In the genomic region with DNA sequence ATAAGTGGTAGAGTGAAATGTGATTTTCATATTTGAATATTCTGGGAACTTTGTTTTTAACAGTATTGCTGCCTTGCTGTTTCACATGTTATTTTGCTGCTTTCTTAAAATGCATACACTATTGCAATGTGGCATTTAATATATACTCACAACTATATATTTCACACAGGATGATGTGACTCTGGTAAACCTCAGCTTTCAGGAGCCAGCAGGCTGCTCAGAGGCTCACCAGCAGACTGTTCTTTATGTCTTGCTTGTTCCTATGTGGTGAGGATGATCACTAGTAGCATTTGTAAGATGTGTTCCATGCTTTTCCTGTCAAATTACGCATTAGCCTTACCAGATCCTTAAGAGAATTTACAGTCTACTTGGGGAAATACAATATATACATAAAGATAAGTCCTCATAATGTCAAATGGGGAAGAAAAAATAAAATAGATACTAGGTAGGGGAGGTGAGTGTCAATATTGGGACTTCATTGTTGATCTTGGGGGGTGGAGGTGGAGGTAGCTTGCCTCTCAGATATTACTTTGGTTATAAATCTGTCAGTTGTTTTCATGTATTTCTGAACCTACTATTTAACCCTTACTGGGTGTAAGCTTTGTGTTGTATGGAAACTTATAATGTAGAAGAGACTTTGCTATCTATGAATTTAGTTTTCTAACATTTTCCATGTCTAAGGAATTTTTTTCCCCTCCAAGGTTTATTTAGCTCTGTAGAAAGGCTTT, we compare ENCODE assay signal across 22 cellular contexts.
"Had no signal": no experiment of that assay in that cellular context is flagged by ENCODE, and none has a peak within 500 bp of the region (broad histone marks: within the 10 kb centered on the region; RNA-seq: fewer than 3 reads in every experiment).

No MANE protein-coding gene starts in this region.

- H3K9me3 Mint-ChIP-seq: endodermal cell; naive thymus-derived CD8-positive, alpha-beta T cell; neural crest cell had no signal

- H3K9me3 ChIP-seq: colonic mucosa, heart left ventricle, mucosa of descending colon, right atrium auricular region, sigmoid colon, tibial artery, upper lobe of right lung had no signal

- H3K27ac ChIP-seq: colonic mucosa, heart left ventricle, right atrium auricular region, skin epidermis, tibial artery, upper lobe of right lung had no signal

- H3K27ac Mint-ChIP-seq: endodermal cell had no signal

- H3K36me3 Mint-ChIP-seq: naive thymus-derived CD8-positive, alpha-beta T cell had no signal

- H3K4me3 ChIP-seq: colonic mucosa, heart left ventricle, mucosa of descending colon, right atrium auricular region, sigmoid colon, skin epidermis, tibial artery, upper lobe of right lung had no signal

- ATAC-seq: heart left ventricle; left lobe of liver; mucosa of descending colon; naive thymus-derived CD8-positive, alpha-beta T cell; upper lobe of right lung had no signal

- H3K36me3 ChIP-seq: colonic mucosa, heart left ventricle, right atrium auricular region, sigmoid colon, tibial artery, upper lobe of right lung had no signal

- FAIRE-seq: endothelial cell of umbilical vein, frontal cortex had no signal

- H3K4me3 Mint-ChIP-seq: endodermal cell; naive thymus-derived CD8-positive, alpha-beta T cell; neural crest cell had no signal

- H3K27me3 ChIP-seq: colonic mucosa, heart left ventricle, right atrium auricular region, sigmoid colon, tibial artery, upper lobe of right lung had no signal

- DNase-seq: colonic mucosa; dermis blood vessel endothelial cell; endodermal cell; erythroblast; heart left ventricle; hypothalamus; islet precursor cell; mammary epithelial cell; mucosa of descending colon; naive thymus-derived CD8-positive, alpha-beta T cell; posterior cingulate gyrus; sigmoid colon; stimulated activated CD4-positive, alpha-beta T cell treated with anti-CD3 and anti-CD28 coated beads, Interleukin-12 subunit alpha, Interleukin-12 subunit beta, amount 100 ng/mL, for 4 hours; stimulated activated naive CD4-positive, alpha-beta T cell; tibial artery; upper lobe of right lung had no signal
